Comparison of ENCODE assay signal across 8 cellular contexts in the genomic region with DNA sequence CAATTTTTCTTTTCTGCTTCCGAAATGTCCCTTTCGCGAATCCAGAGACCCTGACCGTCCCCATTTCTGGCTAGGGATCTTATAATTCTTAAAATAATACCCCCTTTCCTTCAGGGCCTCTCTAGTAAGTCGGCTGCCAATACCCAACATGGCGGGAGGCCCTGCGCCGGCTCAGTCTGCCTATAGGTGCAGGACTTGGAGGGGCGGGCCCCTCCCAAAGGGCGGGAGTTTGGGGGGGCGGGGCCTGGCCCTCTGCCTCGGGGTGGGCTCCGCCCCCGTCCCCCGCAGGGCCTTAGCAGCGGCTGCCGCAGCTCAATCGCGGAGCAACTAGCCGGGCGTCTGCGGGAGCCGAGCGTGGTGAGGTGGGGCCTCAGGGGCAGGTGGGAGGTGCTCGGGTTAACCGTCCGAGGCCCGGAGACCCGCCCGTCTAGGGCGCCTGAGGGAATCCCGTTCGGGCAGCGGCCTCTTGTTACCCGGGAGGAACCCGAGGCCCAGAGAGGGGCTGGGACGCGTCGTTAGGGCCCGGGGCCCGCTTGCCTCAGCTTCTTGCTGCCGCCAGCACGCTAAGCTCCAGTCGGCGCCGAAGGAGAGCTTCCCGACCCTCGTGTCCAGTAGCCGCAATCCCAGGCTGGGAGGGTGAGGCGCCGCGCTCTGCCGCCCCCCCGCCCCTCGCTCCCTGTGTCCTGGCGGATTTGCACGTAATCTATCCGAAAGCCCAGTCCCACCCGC. TPM values are rescaled to one million over a fixed set of nuclear protein-coding genes. Genes with fewer than 3 reads are reported as not detected.
DNase-seq lines count a peak whose midpoint lies in the region; ATAC-seq and TF ChIP-seq lines count a peak whose summit lies in the region.

A gene with protein sequence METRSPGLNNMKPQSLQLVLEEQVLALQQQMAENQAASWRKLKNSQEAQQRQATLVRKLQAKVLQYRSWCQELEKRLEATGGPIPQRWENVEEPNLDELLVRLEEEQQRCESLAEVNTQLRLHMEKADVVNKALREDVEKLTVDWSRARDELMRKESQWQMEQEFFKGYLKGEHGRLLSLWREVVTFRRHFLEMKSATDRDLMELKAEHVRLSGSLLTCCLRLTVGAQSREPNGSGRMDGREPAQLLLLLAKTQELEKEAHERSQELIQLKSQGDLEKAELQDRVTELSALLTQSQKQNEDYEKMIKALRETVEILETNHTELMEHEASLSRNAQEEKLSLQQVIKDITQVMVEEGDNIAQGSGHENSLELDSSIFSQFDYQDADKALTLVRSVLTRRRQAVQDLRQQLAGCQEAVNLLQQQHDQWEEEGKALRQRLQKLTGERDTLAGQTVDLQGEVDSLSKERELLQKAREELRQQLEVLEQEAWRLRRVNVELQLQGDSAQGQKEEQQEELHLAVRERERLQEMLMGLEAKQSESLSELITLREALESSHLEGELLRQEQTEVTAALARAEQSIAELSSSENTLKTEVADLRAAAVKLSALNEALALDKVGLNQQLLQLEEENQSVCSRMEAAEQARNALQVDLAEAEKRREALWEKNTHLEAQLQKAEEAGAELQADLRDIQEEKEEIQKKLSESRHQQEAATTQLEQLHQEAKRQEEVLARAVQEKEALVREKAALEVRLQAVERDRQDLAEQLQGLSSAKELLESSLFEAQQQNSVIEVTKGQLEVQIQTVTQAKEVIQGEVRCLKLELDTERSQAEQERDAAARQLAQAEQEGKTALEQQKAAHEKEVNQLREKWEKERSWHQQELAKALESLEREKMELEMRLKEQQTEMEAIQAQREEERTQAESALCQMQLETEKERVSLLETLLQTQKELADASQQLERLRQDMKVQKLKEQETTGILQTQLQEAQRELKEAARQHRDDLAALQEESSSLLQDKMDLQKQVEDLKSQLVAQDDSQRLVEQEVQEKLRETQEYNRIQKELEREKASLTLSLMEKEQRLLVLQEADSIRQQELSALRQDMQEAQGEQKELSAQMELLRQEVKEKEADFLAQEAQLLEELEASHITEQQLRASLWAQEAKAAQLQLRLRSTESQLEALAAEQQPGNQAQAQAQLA (N-terminal part only) (plus strand): TSS at position 718 of the 729 bp plus-strand sequence. CDS start 6,770 bp downstream, outside the sequence.

- peaks cover 5% of the 10 kb centered on the region for H3K4me1 ChIP-seq in Caco-2

- H3K36me3 Mint-ChIP-seq in Caco-2 (ENCODE audit: insufficient read depth, unreplicated experiment), result peaks cover 30% of the 10 kb centered on the region
- peaks cover 4% of the 10 kb centered on the region for H3K36me3 Mint-ChIP-seq in effector memory CD8-positive, alpha-beta T cell (ENCODE audit: insufficient read depth)
- no peaks in the 10 kb centered on the region for H3K36me3 Mint-ChIP-seq in memory B cell

- no peaks in the 10 kb centered on the region for H3K27me3 ChIP-seq in Caco-2 (replicated peaks; ENCODE audit: control insufficient read depth, insufficient read depth, low read length)

- H3K27ac Mint-ChIP-seq in Caco-2 (ENCODE audit: unreplicated experiment), result peak within 1 kb of the TSS; percentile 100
- H3K27ac Mint-ChIP-seq in effector memory CD8-positive, alpha-beta T cell, result peak within 1 kb of the TSS; percentile 97
- peak within 1 kb of the TSS; percentile 95 for H3K27ac Mint-ChIP-seq in memory B cell

- peak within 1 kb of the TSS; percentile 93 for H3K4me3 Mint-ChIP-seq in Caco-2 (ENCODE audit: unreplicated experiment)
- peak within 1 kb of the TSS; percentile 92 to 94 for H3K4me3 Mint-ChIP-seq in effector memory CD8-positive, alpha-beta T cell
- peak within 1 kb of the TSS; percentile 94 for H3K4me3 Mint-ChIP-seq in memory B cell

- no peaks in the 10 kb centered on the region for H3K9me3 Mint-ChIP-seq in Caco-2 (ENCODE audit: unreplicated experiment)
- no peaks in the 10 kb centered on the region for H3K9me3 Mint-ChIP-seq in effector memory CD8-positive, alpha-beta T cell
- H3K9me3 Mint-ChIP-seq in memory B cell, result no peaks in the 10 kb centered on the region

- peak; percentile 94 for ATAC-seq in GM21390 (IDR thresholded peaks at IDR 0.05; ENCODE audit: unreplicated experiment)
- peak; percentile 96 for ATAC-seq in effector memory CD8-positive, alpha-beta T cell (replicated peaks)
- ATAC-seq in memory B cell (ENCODE audit: low read depth), result peak; percentile 93

- no TSS peak for BruUV-seq in Caco-2 (replicated peaks; lab: Mats Ljungman, UMichigan)

- H3K27me3 Mint-ChIP-seq in Caco-2 (ENCODE audit: insufficient read depth, unreplicated experiment) (no peaks in the 10 kb centered on the region), memory B cell (no peaks in the 10 kb centered on the region)
- H3K27me3 Mint-ChIP-seq in effector memory CD8-positive, alpha-beta T cell, result no peaks in the 10 kb centered on the region

- intact Hi-C loops in Caco-2 (cut with micrococcal nuclease; ENCODE audit: unreplicated experiment), result loop anchor here (1.0 kb wide), 2 partner anchors 87 to 161 kb away; a partner anchor contains a TSS

- peaks cover 29% of the 10 kb centered on the region for H3K4me1 Mint-ChIP-seq in Caco-2 (ENCODE audit: low read depth, unreplicated experiment)
- H3K4me1 Mint-ChIP-seq in effector memory CD8-positive, alpha-beta T cell (ENCODE audit: low read depth in 2 of 2), result peaks cover 0 to 5% of the 10 kb centered on the region in 2 donors
- peaks cover 2% of the 10 kb centered on the region for H3K4me1 Mint-ChIP-seq in memory B cell

- H3K36me3 ChIP-seq in Caco-2 (ENCODE audit: control insufficient read depth, insufficient read depth, low read length), result no peaks in the 10 kb centered on the region

- CTCF ChIA-PET in Caco-2 (lab: Charles Lee), result interaction anchor here (0.5 to 3.1 kb wide), 27 partner anchors 8 to 500 kb away, joined by 3 to 33 read pairs (median 5); a partner anchor contains a TSS

- DNase-seq in Caco-2 (peak; percentile 100), HUDEP-2 (lab: John Stamatoyannopoulos, UW; ENCODE audit: unreplicated experiment in 76 of 76) (peak in 75 of 76 experiments; percentile 75 to 96 (median 92)), NOMO-1 treated with dmso at 0.1 percent for 144 hours (lab: John Stamatoyannopoulos, UW; ENCODE audit: unreplicated experiment) (peak; percentile 91), memory B cell (ENCODE audit: low spot score in 2 of 2) (peak; percentile 86 to 91)
- DNase-seq in activated CD8-positive, alpha-beta memory T cell treated with anti-CD3 and anti-CD28 coated beads for 48 hours (ENCODE audit: low read depth in 2 of 3, low spot score in 2 of 3), result peak; percentile 84 to 91 (median 91)
- DNase-seq in effector memory CD8-positive, alpha-beta T cell, result peak; percentile 88 to 90 (median 89)
- DNase-seq in stimulated activated CD8-positive, alpha-beta memory T cell treated with anti-CD3 and anti-CD28 coated beads, Interleukin-12 subunit alpha, Interleukin-12 subunit beta, amount 100 ng/mL, for 1 hour (ENCODE audit: low read depth), result peak; percentile 86

- no peak for TF ChIP-seq CTCF in Caco-2 (IDR thresholded peaks at IDR 0.05; ENCODE audit: insufficient read depth in 1 of 2, low read depth in 1 of 2, low read length in 1 of 2, severe bottlenecking in 1 of 2, unreplicated experiment in 1 of 2)

- no peaks in the 10 kb centered on the region for H3K9me3 ChIP-seq in Caco-2

- peak within 1 kb of the TSS; percentile 50 for H3K4me3 ChIP-seq in Caco-2 (ENCODE audit: low read depth, low read length)

- POLR2A ChIA-PET in Caco-2 (lab: Charles Lee), result interaction anchor here (0.6 to 3.0 kb wide), 54 partner anchors 8 to 1343 kb away, joined by 3 to 37 read pairs (median 5); a partner anchor contains a TSS

RNA-seq across cellular contexts. Expression of the gene that starts here (rescaled TPM):
- total RNA-seq in Caco-2 (2022), result 117 and 137 TPM in 2 replicates

Comparison
In these comparisons a context has a peak if more than half of its experiments do, and no peak if none do; other contexts are left out.
1. Peak in every context shown above with its lines: DNase-seq, ATAC-seq and H3K4me3 ChIP-seq.